15 cellular contexts compared by ENCODE assay signal in the genomic region with DNA sequence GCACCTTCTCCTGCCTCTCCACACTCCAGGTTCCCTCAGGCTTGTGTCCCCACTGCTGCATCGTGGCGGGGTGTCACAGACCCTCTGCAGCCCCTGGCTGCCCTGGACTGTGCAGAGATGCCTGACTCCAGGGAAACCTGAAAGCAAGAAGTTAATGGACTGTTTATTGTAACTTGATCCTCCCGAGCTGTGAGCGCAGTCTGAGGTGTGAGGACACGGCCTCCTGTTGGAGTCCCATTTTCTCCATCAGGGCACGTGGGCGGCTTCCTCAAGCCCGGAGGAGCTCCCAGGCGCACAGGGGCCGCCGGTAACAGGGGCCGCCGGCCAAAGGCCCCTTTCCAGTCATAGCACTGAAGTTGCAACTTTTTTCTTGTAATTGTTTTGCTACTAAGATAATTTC. TPM values are rescaled to one million over a fixed set of nuclear protein-coding genes. Genes with fewer than 3 reads are reported as not detected.
DNase-seq lines count a peak whose midpoint lies in the region; ATAC-seq, FAIRE-seq and TF ChIP-seq lines count a peak whose summit lies in the region.
"Had no signal": no experiment of that assay in that cellular context is flagged by ENCODE, and none has a peak within 500 bp of the region (broad histone marks: within the 10 kb centered on the region; RNA-seq: fewer than 3 reads in every experiment).

No MANE protein-coding gene starts in this region.

- POLR2A ChIA-PET in CD4-positive, alpha-beta T cell (lab: Charles Lee), result interaction anchor here (1.6 to 5.5 kb wide), 3 partner anchors 11 to 15 kb away, joined by 5 to 46 read pairs (median 6); no protein-coding TSS in a partner anchor
- POLR2A ChIA-PET in K562 (lab: Yijun Ruan, JAX), result interaction anchor here (0.6 to 2.9 kb wide), 5 partner anchors 7 to 327 kb away, joined by 3 to 8 read pairs (median 3); no protein-coding TSS in a partner anchor
- POLR2A ChIA-PET in MCF 10A (lab: Yijun Ruan, JAX), result interaction anchor here (0.7 kb wide), 1 partner anchor 780 kb away, joined by 3 read pairs; no protein-coding TSS in a partner anchor

- TF ChIP-seq RAD21 in Ishikawa (IDR thresholded peaks at IDR 0.05; ENCODE audit: low read depth) (no peak), K562 (CRISPR knock-in tag; conservative IDR thresholded peaks at IDR 0.05 in 1 of 2, IDR thresholded peaks at IDR 0.05 in 1 of 2) (no peak)

- DNase-seq in CD4-positive, alpha-beta T cell, result no peak
- DNase-seq in K562 (ENCODE audit: extremely low read depth in 1 of 4, low spot score in 3 of 4) (peak in 1 of 4 experiments; percentile 35), neural progenitor cell (ENCODE audit: low spot score) (no peak), MCF 10A (ENCODE audit: unreplicated experiment) (no peak)
- DNase-seq in T-helper 2 cell treated with Interferon-gamma antibody and Interleukin-4, amounts not matched to agents 5 μg/mL and 100 μg/mL, for 36 hours (ENCODE audit: low spot score), result no peak
- no peak for DNase-seq in activated CD4-positive, alpha-beta T cell treated with anti-CD3 and anti-CD28 coated beads, Interleukin-2, amount 50 U/mL, for 1 hour
- DNase-seq in activated T-cell treated with anti-CD3 and anti-CD28 coated beads, Interleukin-2, amount 50 U/mL, for 72 hours, result no peak
- DNase-seq: foreskin keratinocyte, GF-D8, NCI-H2029 treated with DMSO at 0.1 percent for 48 hours, Peyer's patch, substantia nigra had no signal

- no peak for TF ChIP-seq POLR2A in K562 (conservative IDR thresholded peaks at IDR 0.05)

- H3K4me1 ChIP-seq in K562 (replicated peaks in 1 of 2; ENCODE audit: control insufficient read depth in 2 of 2, insufficient read depth in 2 of 2, low read length in 2 of 2) (peaks cover 50 to 72% of the 10 kb centered on the region in 2 experiments), neural progenitor cell (no peaks in the 10 kb centered on the region)
- H3K4me1 ChIP-seq: foreskin keratinocyte, Peyer's patch, prostate gland had no signal

- H3F3A ChIP-seq in neural progenitor cell (ENCODE audit: low read depth), result peaks cover 13% of the 10 kb centered on the region

- BruUV-seq in K562 (replicated peaks; lab: Mats Ljungman, UMichigan), result no TSS peak
- no TSS peak for BruUV-seq in MCF 10A (replicated peaks; lab: Mats Ljungman, UMichigan)

- H2AFZ ChIP-seq in K562 (ENCODE audit: low read depth, low read length) (no peak overlapping the region), neural progenitor cell (replicated peaks) (no peak overlapping the region)

- no peaks in the 10 kb centered on the region for H3K9me3 ChIP-seq in CD4-positive, alpha-beta T cell (ENCODE audit: control insufficient read depth, low read length)
- H3K9me3 ChIP-seq in K562 (replicated peaks; ENCODE audit: control insufficient read depth, insufficient read depth, low read depth, low read length), result no peaks in the 10 kb centered on the region
- H3K9me3 ChIP-seq in neural progenitor cell (ENCODE audit: low read depth), result no peaks in the 10 kb centered on the region
- H3K9me3 ChIP-seq: Peyer's patch, prostate gland had no signal

- H3K4me3 ChIP-seq in K562 (no peak overlapping the region), neural progenitor cell (no peak overlapping the region)
- H3K4me3 ChIP-seq: Peyer's patch, prostate gland had no signal

- H3K27ac ChIP-seq in CD4-positive, alpha-beta T cell (ENCODE audit: low read depth, low read length), result no peak overlapping the region
- H3K27ac ChIP-seq in K562 (ENCODE audit: extremely low read depth, low read depth, low read length) (peak overlapping the region; percentile 28; the same call in 1 of the 3 replicates), neural progenitor cell (no peak overlapping the region)
- H3K27ac ChIP-seq: foreskin keratinocyte had no signal

- peak overlapping the region; percentile 96 for H3K27ac Mint-ChIP-seq in CD4-positive, alpha-beta T cell
- H3K27ac Mint-ChIP-seq in neural progenitor cell (peak overlapping the region; percentile 69), MCF 10A (ENCODE audit: low read depth, unreplicated experiment) (no peak overlapping the region)
- no peak overlapping the region for H3K27ac Mint-ChIP-seq in T-helper 2 cell treated with Interferon-gamma antibody and Interleukin-4, amounts not matched to agents 5 μg/mL and 100 μg/mL, for 36 hours
- H3K27ac Mint-ChIP-seq in activated T-cell treated with anti-CD3 and anti-CD28 coated beads, Interleukin-2, amount 50 U/mL, for 72 hours, result no peak overlapping the region
- H3K27ac Mint-ChIP-seq: activated T-helper 17 cell treated with anti-CD3 and anti-CD28 coated beads, Interleukin-2, amount 50 U/mL, for 72 hours had no signal

- no peaks in the 10 kb centered on the region for H3K27me3 ChIP-seq in CD4-positive, alpha-beta T cell (ENCODE audit: control insufficient read depth, insufficient read depth, low read length)
- H3K27me3 ChIP-seq in K562 (ENCODE audit: control insufficient read depth in 2 of 2, insufficient read depth in 2 of 2, low read length in 2 of 2), result no peaks in the 10 kb centered on the region
- no peaks in the 10 kb centered on the region for H3K27me3 ChIP-seq in neural progenitor cell
- H3K27me3 ChIP-seq: foreskin keratinocyte, Peyer's patch had no signal

- in situ Hi-C loops in K562 (cut with MboI), result no loop called here

- no peak for TF ChIP-seq CTCF in CD4-positive, alpha-beta T cell (IDR thresholded peaks at IDR 0.05)
- TF ChIP-seq CTCF in K562 (IDR thresholded peaks at IDR 0.05 in 2 of 3, conservative IDR thresholded peaks at IDR 0.05 in 1 of 3; ENCODE audit: insufficient read depth in 2 of 3, low read depth in 1 of 3, low read length in 3 of 3) (no peak), neural progenitor cell (IDR thresholded peaks at IDR 0.05) (no peak), MCF 10A (IDR thresholded peaks at IDR 0.05; ENCODE audit: unreplicated experiment) (no peak)

- H3K4me1 Mint-ChIP-seq in CD4-positive, alpha-beta T cell (ENCODE audit: low read depth), result peaks cover 36% of the 10 kb centered on the region
- H3K4me1 Mint-ChIP-seq in neural progenitor cell, result peaks cover 23% of the 10 kb centered on the region
- no peaks in the 10 kb centered on the region for H3K4me1 Mint-ChIP-seq in MCF 10A (ENCODE audit: insufficient read depth, unreplicated experiment)
- H3K4me1 Mint-ChIP-seq in T-helper 2 cell treated with Interferon-gamma antibody and Interleukin-4, amounts not matched to agents 5 μg/mL and 100 μg/mL, for 36 hours (ENCODE audit: low read depth), result peaks cover 7% of the 10 kb centered on the region
- no peaks in the 10 kb centered on the region for H3K4me1 Mint-ChIP-seq in activated T-cell treated with anti-CD3 and anti-CD28 coated beads, Interleukin-2, amount 50 U/mL, for 72 hours (ENCODE audit: low read depth)

- ATAC-seq in CD4-positive, alpha-beta T cell (ENCODE audit: poor library complexity), result no peak
- no peak for ATAC-seq in K562
- ATAC-seq in activated T-cell treated with anti-CD3 and anti-CD28 coated beads, Interleukin-2, amount 50 U/mL, for 72 hours (replicated peaks in 1 of 2), result no peak
- ATAC-seq: activated T-helper 17 cell treated with anti-CD3 and anti-CD28 coated beads, Interleukin-2, amount 50 U/mL, for 72 hours; foreskin keratinocyte had no signal

- H3K36me3 ChIP-seq in K562 (ENCODE audit: control insufficient read depth, insufficient read depth, low read length) (peaks cover 67% of the 10 kb centered on the region; the same call in 2 of the 3 replicates), neural progenitor cell (no peaks in the 10 kb centered on the region)
- H3K36me3 ChIP-seq: prostate gland had no signal

- CTCF ChIA-PET in CD4-positive, alpha-beta T cell (lab: Charles Lee), result no interaction called here
- CTCF ChIA-PET in K562 (lab: Yijun Ruan, JAX; ENCODE audit: low intra/inter-chr PET ratio), result no interaction called here
- CTCF ChIA-PET in MCF 10A (lab: Yijun Ruan, JAX), result no interaction called here

- H3K4me2 ChIP-seq in K562 (ENCODE audit: insufficient read depth, low read length), result no peak overlapping the region
- H3K4me2 ChIP-seq in neural progenitor cell, result no peak overlapping the region

- H3K9me3 Mint-ChIP-seq in CD4-positive, alpha-beta T cell, result no peaks in the 10 kb centered on the region
- H3K9me3 Mint-ChIP-seq in neural progenitor cell (no peaks in the 10 kb centered on the region), MCF 10A (ENCODE audit: unreplicated experiment) (no peaks in the 10 kb centered on the region)
- H3K9me3 Mint-ChIP-seq in T-helper 2 cell treated with Interferon-gamma antibody and Interleukin-4, amounts not matched to agents 5 μg/mL and 100 μg/mL, for 36 hours, result no peaks in the 10 kb centered on the region
- H3K9me3 Mint-ChIP-seq in activated T-cell treated with anti-CD3 and anti-CD28 coated beads, Interleukin-2, amount 50 U/mL, for 72 hours, result no peaks in the 10 kb centered on the region
- H3K9me3 Mint-ChIP-seq: activated T-helper 17 cell treated with anti-CD3 and anti-CD28 coated beads, Interleukin-2, amount 50 U/mL, for 72 hours had no signal

- peaks cover 3% of the 10 kb centered on the region for H3K9me1 ChIP-seq in K562 (ENCODE audit: control insufficient read depth, insufficient read depth, low read length)

- H3K9ac ChIP-seq in K562 (ENCODE audit: insufficient read depth in 1 of 2, low read depth in 2 of 2, low read length in 2 of 2), result peak overlapping the region in 1 of 2 experiments; percentile 66; a peak in 2 of 4 replicates
- no peak overlapping the region for H3K9ac ChIP-seq in neural progenitor cell

- H3K4me3 Mint-ChIP-seq in CD4-positive, alpha-beta T cell, result peak overlapping the region; percentile 65
- H3K4me3 Mint-ChIP-seq in neural progenitor cell (no peak overlapping the region), MCF 10A (ENCODE audit: unreplicated experiment) (no peak overlapping the region)
- no peak overlapping the region for H3K4me3 Mint-ChIP-seq in T-helper 2 cell treated with Interferon-gamma antibody and Interleukin-4, amounts not matched to agents 5 μg/mL and 100 μg/mL, for 36 hours
- H3K4me3 Mint-ChIP-seq in activated T-cell treated with anti-CD3 and anti-CD28 coated beads, Interleukin-2, amount 50 U/mL, for 72 hours, result no peak overlapping the region
- H3K4me3 Mint-ChIP-seq: activated T-helper 17 cell treated with anti-CD3 and anti-CD28 coated beads, Interleukin-2, amount 50 U/mL, for 72 hours had no signal

- intact Hi-C loops in CD4-positive, alpha-beta T cell (cut with DNase I, micrococcal nuclease), result no loop called here
- intact Hi-C loops in K562 (cut with micrococcal nuclease) (no loop called here), MCF 10A (cut with micrococcal nuclease) (no loop called here)

- TF ChIP-seq EP300 in Ishikawa (IDR thresholded peaks at IDR 0.05; ENCODE audit: borderline replicate concordance) (no peak), K562 (IDR thresholded peaks at IDR 0.05; ENCODE audit: low read length) (no peak)

- H3K79me2 ChIP-seq in K562 (ENCODE audit: control insufficient read depth, insufficient read depth, low read length) (peaks cover 6% of the 10 kb centered on the region), neural progenitor cell (ENCODE audit: low read depth) (no peaks in the 10 kb centered on the region)

- H3K27me3 Mint-ChIP-seq in CD4-positive, alpha-beta T cell, result no peaks in the 10 kb centered on the region
- H3K27me3 Mint-ChIP-seq in neural progenitor cell (ENCODE audit: insufficient read depth, low read depth), result no peaks in the 10 kb centered on the region
- no peaks in the 10 kb centered on the region for H3K27me3 Mint-ChIP-seq in MCF 10A (ENCODE audit: insufficient read depth, unreplicated experiment)
- no peaks in the 10 kb centered on the region for H3K27me3 Mint-ChIP-seq in T-helper 2 cell treated with Interferon-gamma antibody and Interleukin-4, amounts not matched to agents 5 μg/mL and 100 μg/mL, for 36 hours (ENCODE audit: low read depth)
- no peaks in the 10 kb centered on the region for H3K27me3 Mint-ChIP-seq in activated T-cell treated with anti-CD3 and anti-CD28 coated beads, Interleukin-2, amount 50 U/mL, for 72 hours (ENCODE audit: low read depth)
- H3K27me3 Mint-ChIP-seq: activated T-helper 17 cell treated with anti-CD3 and anti-CD28 coated beads, Interleukin-2, amount 50 U/mL, for 72 hours had no signal

- peaks cover 81% of the 10 kb centered on the region for H3K36me3 Mint-ChIP-seq in CD4-positive, alpha-beta T cell (ENCODE audit: low read depth)
- H3K36me3 Mint-ChIP-seq in neural progenitor cell (peaks cover 4% of the 10 kb centered on the region), MCF 10A (ENCODE audit: insufficient read depth, unreplicated experiment) (no peaks in the 10 kb centered on the region)
- H3K36me3 Mint-ChIP-seq in T-helper 2 cell treated with Interferon-gamma antibody and Interleukin-4, amounts not matched to agents 5 μg/mL and 100 μg/mL, for 36 hours (ENCODE audit: low read depth), result peaks cover 36% of the 10 kb centered on the region
- H3K36me3 Mint-ChIP-seq in activated T-cell treated with anti-CD3 and anti-CD28 coated beads, Interleukin-2, amount 50 U/mL, for 72 hours (ENCODE audit: insufficient read depth in 2 of 2), result peaks cover 0 to 2% of the 10 kb centered on the region in 2 donors

- peaks cover 17% of the 10 kb centered on the region for H4K20me1 ChIP-seq in K562 (replicated peaks; ENCODE audit: control insufficient read depth, insufficient read depth, low read length)
- peaks cover 5% of the 10 kb centered on the region for H4K20me1 ChIP-seq in neural progenitor cell (ENCODE audit: low read depth)

- WGBS in K562 (ENCODE audit: insufficient coverage, low coverage, missing lambda C conversion rate), result 78% methylated on average over 12 of the region's 13 CpGs

- no peak for FAIRE-seq in K562 (lab: Jason Lieb, UNC)

RNA-seq across cellular contexts. Expression of a gene that starts 16.9 kb away (rescaled TPM):
- total RNA-seq in CD4-positive, alpha-beta T cell, result 100 to 1,000 TPM; 604 to 645 TPM
- total RNA-seq in K562 (2011; cell fraction: chromatin; rRNA removed; ENCODE audit: low replicate concordance), result 13.6 and 33.0 TPM in 2 replicates
- 29.3 and 29.4 TPM in 2 replicates for total RNA-seq in K562 (2011; cell fraction: nucleolus; rRNA removed)
- total RNA-seq in K562 (2011; cell fraction: nucleoplasm; rRNA removed), result 21.9 and 24.7 TPM in 2 replicates
- total RNA-seq in K562 (2014; rRNA removed), result 63.6 and 74.0 TPM in 2 replicates
- total RNA-seq in K562 (2014; rRNA removed; fragmentation: Illumina TruSeq; extraction: Trizol), result 10.9 and 12.3 TPM in 2 replicates
- 33.9 and 36.1 TPM in 2 replicates for total RNA-seq in K562 (2015; rRNA removed; fragmentation: Illumina TruSeq; extraction: Trizol)
- total RNA-seq in K562 (2021), result 82.4 and 83.4 TPM in 2 replicates
- polyA plus RNA-seq in K562 (2011; rRNA removed), result 31.9 and 33.2 TPM in 2 replicates
- polyA plus RNA-seq in K562 (2011; cell fraction: cytosol; rRNA removed), result 44.2 and 145 TPM in 2 replicates
- 29.1 and 66.0 TPM in 2 replicates for polyA plus RNA-seq in K562 (2011; cell fraction: nucleus; rRNA removed)
- polyA plus RNA-seq in K562 (2012), result 54.8 and 56.8 TPM in 2 replicates
- polyA plus RNA-seq in K562 (2014; fragmentation: Illumina TruSeq; extraction: Trizol), result 22.5 and 55.0 TPM in 2 replicates
- polyA plus RNA-seq in K562 (2014; fragmentation: Nextera tagmentation; extraction: Ambion mirVana), result under 1 TPM; 0.28 to 0.39 TPM
- polyA plus RNA-seq in K562 (2014; rRNA removed), result 79.6 and 84.1 TPM in 2 replicates
- polyA minus RNA-seq in K562 (2011; rRNA and poly(A)+ RNA removed), result 7.0 and 14.2 TPM in 2 replicates
- polyA minus RNA-seq in K562 (2011; cell fraction: cytosol; rRNA and poly(A)+ RNA removed), result 35.7 and 38.9 TPM in 2 replicates
- 8.0 and 10.9 TPM in 2 replicates for polyA minus RNA-seq in K562 (2011; cell fraction: nucleus; rRNA and poly(A)+ RNA removed)
- 26.6 and 53.4 TPM in 2 replicates for total RNA-seq in neural progenitor cell (ENCODE audit: low replicate concordance)
- total RNA-seq in MCF 10A (2022), result 5.1 and 5.8 TPM in 2 replicates
- total RNA-seq in activated T-cell treated with anti-CD3 and anti-CD28 coated beads, Interleukin-2, amount 50 U/mL, for 72 hours, result 10 to 100 TPM; 61.4 to 79.8 TPM

RNA-seq across cellular contexts. Expression of a gene that starts 57.1 kb away (rescaled TPM):
- total RNA-seq in CD4-positive, alpha-beta T cell, result 10 to 100 TPM; 58.8 to 60.7 TPM
- 95.3 and 106 TPM in 2 replicates for total RNA-seq in K562 (2011; cell fraction: chromatin; rRNA removed; ENCODE audit: low replicate concordance)
- total RNA-seq in K562 (2011; cell fraction: nucleolus; rRNA removed), result 55.4 and 62.8 TPM in 2 replicates
- 67.5 and 71.1 TPM in 2 replicates for total RNA-seq in K562 (2011; cell fraction: nucleoplasm; rRNA removed)
- total RNA-seq in K562 (2014; rRNA removed), result 40.8 and 60.8 TPM in 2 replicates
- total RNA-seq in K562 (2014; rRNA removed; fragmentation: Illumina TruSeq; extraction: Trizol), result 77.7 and 81.1 TPM in 2 replicates
- total RNA-seq in K562 (2015; rRNA removed; fragmentation: Illumina TruSeq; extraction: Trizol), result 82.6 and 84.9 TPM in 2 replicates
- 68.7 and 70.5 TPM in 2 replicates for total RNA-seq in K562 (2021)
- polyA plus RNA-seq in K562 (2011; rRNA removed), result 49.8 and 52.2 TPM in 2 replicates
- 54.7 and 109 TPM in 2 replicates for polyA plus RNA-seq in K562 (2011; cell fraction: cytosol; rRNA removed)
- polyA plus RNA-seq in K562 (2011; cell fraction: nucleus; rRNA removed), result 88.3 and 89.8 TPM in 2 replicates
- 45.2 and 61.8 TPM in 2 replicates for polyA plus RNA-seq in K562 (2012)
- polyA plus RNA-seq in K562 (2014; fragmentation: Illumina TruSeq; extraction: Trizol), result 100 and 104 TPM in 2 replicates
- polyA plus RNA-seq in K562 (2014; fragmentation: Nextera tagmentation; extraction: Ambion mirVana), result 100 to 1,000 TPM; 223 to 248 TPM
- 33.7 and 62.4 TPM in 2 replicates for polyA plus RNA-seq in K562 (2014; rRNA removed)
- 80.5 and 110 TPM in 2 replicates for polyA minus RNA-seq in K562 (2011; rRNA and poly(A)+ RNA removed)
- polyA minus RNA-seq in K562 (2011; cell fraction: cytosol; rRNA and poly(A)+ RNA removed), result 36.4 and 45.3 TPM in 2 replicates
- 55.3 and 89.0 TPM in 2 replicates for polyA minus RNA-seq in K562 (2011; cell fraction: nucleus; rRNA and poly(A)+ RNA removed)
- total RNA-seq in neural progenitor cell (ENCODE audit: low replicate concordance), result 50.2 and 77.6 TPM in 2 replicates
- 46.7 and 60.3 TPM in 2 replicates for total RNA-seq in MCF 10A (2022)
- 10 to 100 TPM; 47.6 to 54.2 TPM for total RNA-seq in activated T-cell treated with anti-CD3 and anti-CD28 coated beads, Interleukin-2, amount 50 U/mL, for 72 hours

Comparison
In these comparisons a context has a peak if more than half of its experiments do, and no peak if none do; other contexts are left out.
1. H3K27ac Mint-ChIP-seq: peak in CD4-positive, alpha-beta T cell (single experiment) and neural progenitor cell (single experiment); none in MCF 10A (single experiment), T-helper 2 cell treated with Interferon-gamma antibody and Interleukin-4, amounts not matched to agents 5 μg/mL and 100 μg/mL, for 36 hours (single experiment) and activated T-cell treated with anti-CD3 and anti-CD28 coated beads, Interleukin-2, amount 50 U/mL, for 72 hours (single experiment).
2. RNA of a gene that starts 16.9 kb away (total RNA-seq): 604 to 645 TPM in CD4-positive, alpha-beta T cell; 61.4 to 79.8 TPM in activated T-cell treated with anti-CD3 and anti-CD28 coated beads, Interleukin-2, amount 50 U/mL, for 72 hours, 10.9 to 83.4 TPM in K562, 26.6 to 53.4 TPM in neural progenitor cell and 5.1 to 5.8 TPM in MCF 10A; every median in the first group is over 4 times any median in the second.